19 cellular contexts compared by ENCODE assay signal in genomic region chr9:38042626-38043359, GRCh38. TPM values are rescaled to one million over a fixed set of nuclear protein-coding genes. Genes with fewer than 3 reads are reported as not detected.
DNase-seq lines count a peak whose midpoint lies in the region; ATAC-seq, FAIRE-seq and TF ChIP-seq lines count a peak whose summit lies in the region.
"Had no signal": no experiment of that assay in that cellular context is flagged by ENCODE, and none has a peak within 500 bp of the region (broad histone marks: within the 10 kb centered on the region; RNA-seq: fewer than 3 reads in every experiment).

No MANE protein-coding gene starts in this region.

- intact Hi-C loops in Right ventricle myocardium superior (cut with DNase I), result no loop called here
- intact Hi-C loops in cardiac septum (cut with DNase I), result no loop called here
- intact Hi-C loops in kidney (cut with DNase I), result no loop called here

- POLR2A ChIA-PET in activated CD8-positive, alpha-beta T cell treated with anti-CD3 and anti-CD28 coated beads, Interleukin-2, amount 10 ng/mL, durations not matched to agents 7 days and 5 days (lab: Charles Lee), result no interaction called here

- DNase-seq in Right ventricle myocardium superior, result no peak
- DNase-seq in cardiac septum (ENCODE audit: low spot score), result no peak
- DNase-seq in cerebellum (ENCODE audit: low spot score), result peak; percentile 84
- peak; percentile 56 for DNase-seq in kidney
- DNase-seq in activated CD8-positive, alpha-beta T cell treated with anti-CD3 and anti-CD28 coated beads, Interleukin-2, amount 10 ng/mL, durations not matched to agents 7 days and 5 days, result no peak
- DNase-seq: activated CD4-positive, alpha-beta T cell treated with anti-CD3 and anti-CD28 coated beads for 1 hour; activated gamma-delta T cell treated with Interleukin-2 at 50 U/mL for 16 hours; MG63; NCI-H187 treated with DMSO at 0.1 percent for 48 hours; stimulated activated CD4-positive, alpha-beta T cell treated with anti-CD3 and anti-CD28 coated beads, Interleukin-15, amount 100 ng/mL, for 24 hours; stimulated activated naive CD4-positive, alpha-beta T cell treated with Interleukin-2 at 50 U/mL for 16 hours had no signal

- H3K27me3 ChIP-seq in thymus (ENCODE audit: control insufficient read depth, insufficient read depth), result no peaks in the 10 kb centered on the region
- H3K27me3 ChIP-seq: MG63 had no signal

- no peak overlapping the region for H3K27ac Mint-ChIP-seq in activated CD8-positive, alpha-beta T cell treated with anti-CD3 and anti-CD28 coated beads, Interleukin-2, amount 10 ng/mL, durations not matched to agents 7 days and 5 days
- H3K27ac Mint-ChIP-seq: T-helper 2 cell treated with Interferon-gamma antibody and Interleukin-4, amounts not matched to agents 5 μg/mL and 100 μg/mL, for 36 hours had no signal

- peaks cover 2% of the 10 kb centered on the region for H3K27me3 Mint-ChIP-seq in activated CD8-positive, alpha-beta T cell treated with anti-CD3 and anti-CD28 coated beads, Interleukin-2, amount 10 ng/mL, durations not matched to agents 7 days and 5 days (ENCODE audit: low read depth)

- H3K4me3 Mint-ChIP-seq in activated CD8-positive, alpha-beta T cell treated with anti-CD3 and anti-CD28 coated beads, Interleukin-2, amount 10 ng/mL, durations not matched to agents 7 days and 5 days, result no peak overlapping the region
- H3K4me3 Mint-ChIP-seq: T-helper 2 cell treated with Interferon-gamma antibody and Interleukin-4, amounts not matched to agents 5 μg/mL and 100 μg/mL, for 36 hours had no signal

- H3K36me3 Mint-ChIP-seq in activated CD8-positive, alpha-beta T cell treated with anti-CD3 and anti-CD28 coated beads, Interleukin-2, amount 10 ng/mL, durations not matched to agents 7 days and 5 days (ENCODE audit: low read depth), result no peaks in the 10 kb centered on the region

- no peaks in the 10 kb centered on the region for H3K36me3 ChIP-seq in kidney (ENCODE audit: control insufficient read depth in 1 of 2, insufficient read depth in 2 of 2, low read length in 2 of 2)
- H3K36me3 ChIP-seq in thymus (ENCODE audit: control insufficient read depth, insufficient read depth), result no peaks in the 10 kb centered on the region
- H3K36me3 ChIP-seq: MG63 had no signal

- H3K4me1 ChIP-seq in kidney (ENCODE audit: control insufficient read depth in 1 of 2, insufficient read depth in 1 of 2, low read depth in 1 of 2, low read length in 2 of 2), result peaks cover 57 to 71% of the 10 kb centered on the region in 2 donors
- H3K4me1 ChIP-seq in thymus (ENCODE audit: control insufficient read depth, insufficient read depth, low read length), result peaks cover 2% of the 10 kb centered on the region

- H3K4me3 ChIP-seq in kidney (ENCODE audit: low read length in 2 of 2) (no peak overlapping the region), thymus (ENCODE audit: low read length) (no peak overlapping the region)
- H3K4me3 ChIP-seq: MG63 had no signal

- CTCF ChIA-PET in activated CD8-positive, alpha-beta T cell treated with anti-CD3 and anti-CD28 coated beads, Interleukin-2, amount 10 ng/mL, durations not matched to agents 7 days and 5 days (lab: Charles Lee), result no interaction called here

- H3K9me3 Mint-ChIP-seq in activated CD8-positive, alpha-beta T cell treated with anti-CD3 and anti-CD28 coated beads, Interleukin-2, amount 10 ng/mL, durations not matched to agents 7 days and 5 days (ENCODE audit: insufficient read depth), result no peaks in the 10 kb centered on the region
- H3K9me3 Mint-ChIP-seq: T-helper 2 cell treated with Interferon-gamma antibody and Interleukin-4, amounts not matched to agents 5 μg/mL and 100 μg/mL, for 36 hours had no signal

- ATAC-seq in Right ventricle myocardium superior (ENCODE audit: poor library complexity) (peak; percentile 21), GM21390 (IDR thresholded peaks at IDR 0.05; ENCODE audit: unreplicated experiment) (no peak), GM21529 (IDR thresholded peaks at IDR 0.05; ENCODE audit: unreplicated experiment) (no peak)
- no peak for ATAC-seq in activated CD8-positive, alpha-beta T cell treated with anti-CD3 and anti-CD28 coated beads, Interleukin-2, amount 10 ng/mL, durations not matched to agents 7 days and 5 days
- ATAC-seq: HCT116 had no signal

- no peak for FAIRE-seq in kidney (lab: Jason Lieb, UNC)
- FAIRE-seq: A204.1, urothelium cell line had no signal

- H3K9me3 ChIP-seq in kidney (ENCODE audit: control insufficient read depth in 1 of 2, low read length in 2 of 2), result no peaks in the 10 kb centered on the region
- H3K9me3 ChIP-seq in thymus (ENCODE audit: control insufficient read depth), result no peaks in the 10 kb centered on the region
- H3K9me3 ChIP-seq: MG63 had no signal

- H3K27ac ChIP-seq in kidney (ENCODE audit: low read depth in 2 of 2, low read length in 2 of 2) (peak overlapping the region in 1 of 2 donors; percentile 71), thymus (ENCODE audit: low read depth) (peak overlapping the region; percentile 48)
- H3K27ac ChIP-seq: C4-2B had no signal

- TF ChIP-seq CTCF in kidney (IDR thresholded peaks at IDR 0.05; ENCODE audit: borderline replicate concordance, extremely low read depth, insufficient read depth), result no peak

- H3K4me1 Mint-ChIP-seq in activated CD8-positive, alpha-beta T cell treated with anti-CD3 and anti-CD28 coated beads, Interleukin-2, amount 10 ng/mL, durations not matched to agents 7 days and 5 days (ENCODE audit: low read depth), result peaks cover 4% of the 10 kb centered on the region

- peak overlapping the region in 1 of 2 donors; percentile 2 for H3K9ac ChIP-seq in kidney (ENCODE audit: low read length in 2 of 2)

- WGBS in thymus, result 94% methylated on average over 8 of the region's 8 CpGs

RNA-seq across cellular contexts. Expression of gene SHB, which starts 26.2 kb away (rescaled TPM):
- 15.0 TPM for total RNA-seq in Right ventricle myocardium superior
- total RNA-seq in cardiac septum, result 39.0 TPM
- 12.2 TPM for total RNA-seq in cerebellum
- total RNA-seq in kidney, result 39.8 TPM
- 16.4 TPM for polyA plus RNA-seq in kidney (ENCODE audit: insufficient read depth, low read depth, low replicate concordance)
- polyA plus RNA-seq in thymus, result 5.5 TPM
- under 1 TPM; 0.57 to 0.58 TPM for total RNA-seq in activated CD8-positive, alpha-beta T cell treated with anti-CD3 and anti-CD28 coated beads, Interleukin-2, amount 10 ng/mL, durations not matched to agents 7 days and 5 days

Comparison
In these comparisons a context has a peak if more than half of its experiments do, and no peak if none do; other contexts are left out.
1. DNase-seq: peak in cerebellum (single experiment) and kidney (single experiment); none in Right ventricle myocardium superior (single experiment), cardiac septum (single experiment) and activated CD8-positive, alpha-beta T cell treated with anti-CD3 and anti-CD28 coated beads, Interleukin-2, amount 10 ng/mL, durations not matched to agents 7 days and 5 days (single experiment).